22 cellular contexts compared by ENCODE assay signal in genomic region chr15:74283366-74283765, GRCh38. TPM values are rescaled to one million over a fixed set of nuclear protein-coding genes. Genes with fewer than 3 reads are reported as not detected.
DNase-seq lines count a peak whose midpoint lies in the region; ATAC-seq and TF ChIP-seq lines count a peak whose summit lies in the region.
"Had no signal": no experiment of that assay in that cellular context is flagged by ENCODE, and none has a peak within 500 bp of the region (broad histone marks: within the 10 kb centered on the region; RNA-seq: fewer than 3 reads in every experiment).

No MANE protein-coding gene starts in this region.

- peaks cover 28% of the 10 kb centered on the region for H3K27me3 Mint-ChIP-seq in neural progenitor cell (ENCODE audit: insufficient read depth, low read depth)
- peaks cover 19 to 56% of the 10 kb centered on the region in 2 donors for H3K27me3 Mint-ChIP-seq in CD8-positive, alpha-beta memory T cell

- H3K36me3 ChIP-seq in neural progenitor cell (no peaks in the 10 kb centered on the region), prostate gland (no peaks in the 10 kb centered on the region)
- H3K36me3 ChIP-seq in CD8-positive, alpha-beta memory T cell (ENCODE audit: insufficient read depth, low read length) = no peaks in the 10 kb centered on the region

- no peaks in the 10 kb centered on the region for H3F3A ChIP-seq in neural progenitor cell (ENCODE audit: low read depth)

- intact Hi-C loops in prostate gland (cut with DNase I) = no loop called here

- peaks cover 32% of the 10 kb centered on the region for H3K4me1 ChIP-seq in neural progenitor cell
- H3K4me1 ChIP-seq in prostate gland (replicated peaks) = no peaks in the 10 kb centered on the region
- no peaks in the 10 kb centered on the region for H3K4me1 ChIP-seq in CD8-positive, alpha-beta memory T cell (ENCODE audit: insufficient read depth, low read length)

- no peak overlapping the region for H3K27ac ChIP-seq in neural progenitor cell
- no peak overlapping the region for H3K27ac ChIP-seq in prostate gland
- no peak overlapping the region for H3K27ac ChIP-seq in CD8-positive, alpha-beta memory T cell (ENCODE audit: low read depth, low read length)
- H3K27ac ChIP-seq: 22Rv1, HL-60, RWPE1 had no signal

- TF ChIP-seq CTCF in neural progenitor cell (IDR thresholded peaks at IDR 0.05) (no peak), prostate gland (IDR thresholded peaks at IDR 0.05) (no peak)

- no peaks in the 10 kb centered on the region for H3K9me3 ChIP-seq in neural progenitor cell (ENCODE audit: low read depth)
- no peaks in the 10 kb centered on the region for H3K9me3 ChIP-seq in prostate gland
- H3K9me3 ChIP-seq in CD8-positive, alpha-beta memory T cell (ENCODE audit: low read length) = no peaks in the 10 kb centered on the region

- H4K20me1 ChIP-seq in neural progenitor cell (ENCODE audit: low read depth) = no peaks in the 10 kb centered on the region

- H2AFZ ChIP-seq in neural progenitor cell (replicated peaks) = no peak overlapping the region

- no peak for ATAC-seq in HG02798 (IDR thresholded peaks at IDR 0.05; ENCODE audit: poor library complexity, unreplicated experiment)
- ATAC-seq: GM12878, HCT116 had no signal

- peak overlapping the region; percentile 36 for H3K4me3 Mint-ChIP-seq in neural progenitor cell
- H3K4me3 Mint-ChIP-seq in CD8-positive, alpha-beta memory T cell = no peak overlapping the region
- H3K4me3 Mint-ChIP-seq: CD4-positive, alpha-beta memory T cell; IgD-negative memory B cell had no signal

- no peaks in the 10 kb centered on the region for H3K9me3 Mint-ChIP-seq in neural progenitor cell
- H3K9me3 Mint-ChIP-seq in CD8-positive, alpha-beta memory T cell = no peaks in the 10 kb centered on the region
- H3K9me3 Mint-ChIP-seq: CD4-positive, alpha-beta memory T cell; IgD-negative memory B cell had no signal

- CTCF ChIA-PET in CD8-positive, alpha-beta memory T cell (lab: Charles Lee) = no interaction called here

- H3K9ac ChIP-seq in neural progenitor cell = no peak overlapping the region

- peak overlapping the region; percentile 62 for H3K27ac Mint-ChIP-seq in neural progenitor cell
- no peak overlapping the region for H3K27ac Mint-ChIP-seq in CD8-positive, alpha-beta memory T cell
- H3K27ac Mint-ChIP-seq: CD4-positive, alpha-beta memory T cell; IgD-negative memory B cell had no signal

- TF ChIP-seq POLR2A in prostate gland (IDR thresholded peaks at IDR 0.05) = no peak

- POLR2A ChIA-PET in CD8-positive, alpha-beta memory T cell (lab: Charles Lee) = no interaction called here

- DNase-seq in DMS 273 (lab: John Stamatoyannopoulos, UW; ENCODE audit: unreplicated experiment) (peak; percentile 54), DMS 273 treated with DMSO at 0.1 percent for 48 hours (lab: John Stamatoyannopoulos, UW) (no peak), NCI-H1694 treated with DMSO at 0.1 percent for 48 hours (lab: John Stamatoyannopoulos, UW) (peak; percentile 45), NCI-H82 treated with DMSO at 0.1 percent for 48 hours (lab: John Stamatoyannopoulos, UW; ENCODE audit: unreplicated experiment) (peak; percentile 79), neural progenitor cell (ENCODE audit: low spot score) (peak; percentile 65), prostate gland (ENCODE audit: low spot score) (no peak)
- DNase-seq in CD8-positive, alpha-beta memory T cell = no peak
- DNase-seq: CD4-positive, alpha-beta memory T cell; GDM1; Kasumi-1; NCI-H1105; NCI-H2029 treated with DMSO at 0.1 percent for 48 hours; NK-92 treated with Interleukin-12 subunit alpha and Interleukin-12 subunit beta, amount 100 ng/mL, for 24 hours; OCI-M1 had no signal

- H3K4me3 ChIP-seq in neural progenitor cell (no peak overlapping the region), prostate gland (no peak overlapping the region)
- H3K4me3 ChIP-seq in CD8-positive, alpha-beta memory T cell (ENCODE audit: low read length) = no peak overlapping the region
- H3K4me3 ChIP-seq: GM12878 had no signal

- H3K79me2 ChIP-seq in neural progenitor cell (ENCODE audit: low read depth) = no peaks in the 10 kb centered on the region

- H3K36me3 Mint-ChIP-seq in neural progenitor cell = no peaks in the 10 kb centered on the region
- H3K36me3 Mint-ChIP-seq in CD8-positive, alpha-beta memory T cell = no peaks in the 10 kb centered on the region
- H3K36me3 Mint-ChIP-seq: CD4-positive, alpha-beta memory T cell; IgD-negative memory B cell had no signal

- H3K27me3 ChIP-seq in neural progenitor cell = peaks cover 19% of the 10 kb centered on the region
- H3K27me3 ChIP-seq in prostate gland (replicated peaks; ENCODE audit: insufficient read depth) = no peaks in the 10 kb centered on the region
- no peaks in the 10 kb centered on the region for H3K27me3 ChIP-seq in CD8-positive, alpha-beta memory T cell (ENCODE audit: insufficient read depth, low read length, poor library complexity, severe bottlenecking)

- peak overlapping the region; percentile 35 for H3K4me2 ChIP-seq in neural progenitor cell

- H3K4me1 Mint-ChIP-seq in neural progenitor cell = peaks cover 48% of the 10 kb centered on the region
- H3K4me1 Mint-ChIP-seq in CD8-positive, alpha-beta memory T cell = no peaks in the 10 kb centered on the region
- H3K4me1 Mint-ChIP-seq: CD4-positive, alpha-beta memory T cell; IgD-negative memory B cell had no signal

- 48% methylated on average over 7 of the region's 7 CpGs for WGBS in prostate gland

RNA-seq across cellular contexts. Expression of gene CCDC33, which starts 47.2 kb away (rescaled TPM):
- total RNA-seq in neural progenitor cell (ENCODE audit: low replicate concordance) (1.9 TPM in 1 of 2 replicates, not detected in the other), prostate gland (1 to 10 TPM in 1 of 2 donors, not detected in 1; 1.5 TPM)
- not detected for total RNA-seq in CD8-positive, alpha-beta memory T cell
- not detected for polyA plus RNA-seq in CD8-positive, alpha-beta memory T cell
- total RNA-seq: CD4-positive, alpha-beta memory T cell; NCI-H460 had no signal
- polyA plus RNA-seq: CD4-positive, alpha-beta memory T cell; IgD-negative memory B cell had no signal

Comparison
In these comparisons a context has a peak if more than half of its experiments do, and no peak if none do; other contexts are left out.
1. DNase-seq: peak in DMS 273 (single experiment), NCI-H1694 treated with DMSO at 0.1 percent for 48 hours (single experiment), NCI-H82 treated with DMSO at 0.1 percent for 48 hours (single experiment) and neural progenitor cell (single experiment); none in DMS 273 treated with DMSO at 0.1 percent for 48 hours (single experiment), prostate gland (single experiment) and CD8-positive, alpha-beta memory T cell (0 of 5).